Comparison of ENCODE assay signal across 12 cellular contexts in the genomic region with DNA sequence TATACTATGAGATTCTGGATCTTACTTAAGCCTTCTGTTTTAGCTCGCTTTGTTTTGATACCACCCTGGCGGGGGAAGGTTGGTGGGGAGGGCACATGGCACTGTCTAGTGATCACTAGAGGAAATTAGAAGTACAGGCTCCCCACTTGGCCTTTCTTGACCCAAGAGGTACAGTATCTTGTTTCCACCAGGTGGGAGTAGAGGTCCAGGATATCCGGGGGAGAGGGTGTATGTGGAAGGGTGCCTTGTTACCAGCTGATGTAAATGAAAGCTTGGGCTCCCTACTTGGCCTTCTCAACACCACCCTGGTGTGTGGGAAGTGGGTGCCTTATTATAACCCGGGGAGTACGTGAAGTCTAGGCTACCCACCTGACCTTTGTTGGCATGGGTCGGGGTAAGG. TPM values are rescaled to one million over a fixed set of nuclear protein-coding genes. Genes with fewer than 3 reads are reported as not detected.
DNase-seq lines count a peak whose midpoint lies in the region; ATAC-seq and TF ChIP-seq lines count a peak whose summit lies in the region.
"Had no signal": no experiment of that assay in that cellular context is flagged by ENCODE, and none has a peak within 500 bp of the region (broad histone marks: within the 10 kb centered on the region; RNA-seq: fewer than 3 reads in every experiment).

No MANE protein-coding gene starts in this region.

- H2AK5ac ChIP-seq in mesenchymal stem cell (ENCODE audit: low read length, severe bottlenecking), result no peak overlapping the region

- peak; percentile 14 for TF ChIP-seq CTCF in chondrocyte (IDR thresholded peaks at IDR 0.05)

- H3K9me3 ChIP-seq in mesenchymal stem cell (ENCODE audit: control insufficient read depth, low read length), result peaks cover 25% of the 10 kb centered on the region
- H3K9me3 ChIP-seq: ovary had no signal

- H4K8ac ChIP-seq in mesenchymal stem cell (ENCODE audit: low read length), result no peak overlapping the region

- H3K79me1 ChIP-seq in mesenchymal stem cell (replicated peaks; ENCODE audit: low read length, poor library complexity, severe bottlenecking), result peaks cover 17% of the 10 kb centered on the region

- no peak overlapping the region for H2BK120ac ChIP-seq in mesenchymal stem cell (ENCODE audit: low read depth, low read length)

- H3K4ac ChIP-seq in mesenchymal stem cell (ENCODE audit: low read depth in 1 of 2, low read length in 2 of 2), result no peak overlapping the region

- no peak overlapping the region for H3K23ac ChIP-seq in mesenchymal stem cell (ENCODE audit: low read length in 2 of 2)

- no peak overlapping the region for H4K91ac ChIP-seq in mesenchymal stem cell (ENCODE audit: low read length)

- no peak overlapping the region for H2BK15ac ChIP-seq in mesenchymal stem cell (ENCODE audit: low read depth, poor library complexity, severe bottlenecking)

- no peaks in the 10 kb centered on the region for H3K27me3 Mint-ChIP-seq in chondrocyte (ENCODE audit: low read depth)
- H3K27me3 Mint-ChIP-seq in stimulated activated memory B cell treated with anti-CD40 and anti-IgM and Interleukin-4, amounts not matched to agents 10 μg/mL and 1 μg/mL and 100 μg/mL, for 72 hours, result no peaks in the 10 kb centered on the region

- peaks cover 1% of the 10 kb centered on the region for H3K4me1 ChIP-seq in mesenchymal stem cell (ENCODE audit: control insufficient read depth, insufficient read depth, low read depth, low read length)

- H3K27ac ChIP-seq in mesenchymal stem cell (ENCODE audit: low read length, poor library complexity, severe bottlenecking), result no peak overlapping the region
- H3K27ac ChIP-seq: C4-2B, ovary, PC-9 had no signal

- ATAC-seq in stimulated activated memory B cell treated with anti-CD40 and anti-IgM and Interleukin-4, amounts not matched to agents 10 μg/mL and 1 μg/mL and 100 μg/mL, for 72 hours, result peak; percentile 78
- ATAC-seq in HG02884 (IDR thresholded peaks at IDR 0.05; ENCODE audit: unreplicated experiment), result no peak

- H3K36me3 Mint-ChIP-seq in chondrocyte (ENCODE audit: low read depth), result peaks cover 16% of the 10 kb centered on the region
- H3K36me3 Mint-ChIP-seq in stimulated activated memory B cell treated with anti-CD40 and anti-IgM and Interleukin-4, amounts not matched to agents 10 μg/mL and 1 μg/mL and 100 μg/mL, for 72 hours, result peaks cover 38% of the 10 kb centered on the region

- no peaks in the 10 kb centered on the region for H3K27me3 ChIP-seq in mesenchymal stem cell (ENCODE audit: control insufficient read depth in 1 of 2, insufficient read depth in 1 of 2, low read length in 2 of 2)
- H3K27me3 ChIP-seq: ovary had no signal

- H3K4me3 ChIP-seq in mesenchymal stem cell (ENCODE audit: insufficient read depth in 1 of 2, low read depth in 1 of 2, low read length in 2 of 2), result no peak overlapping the region
- H3K4me3 ChIP-seq: ovary, PC-9 had no signal

- no peak overlapping the region for H2BK5ac ChIP-seq in mesenchymal stem cell (ENCODE audit: low read depth, low read length, poor library complexity, severe bottlenecking)

- H3K4me3 Mint-ChIP-seq in chondrocyte (ENCODE audit: unreplicated experiment), result no peak overlapping the region
- no peak overlapping the region for H3K4me3 Mint-ChIP-seq in stimulated activated memory B cell treated with anti-CD40 and anti-IgM and Interleukin-4, amounts not matched to agents 10 μg/mL and 1 μg/mL and 100 μg/mL, for 72 hours

- no peak overlapping the region for H2BK12ac ChIP-seq in mesenchymal stem cell (ENCODE audit: low read length in 2 of 2)

- 89% methylated on average over 6 of the region's 6 CpGs for WGBS in mesenchymal stem cell

- H3K18ac ChIP-seq in mesenchymal stem cell (ENCODE audit: low read depth in 1 of 2, low read length in 2 of 2), result no peak overlapping the region

- peaks cover 24% of the 10 kb centered on the region for H3K9me3 Mint-ChIP-seq in chondrocyte (ENCODE audit: low read depth)
- peaks cover 3% of the 10 kb centered on the region for H3K9me3 Mint-ChIP-seq in stimulated activated memory B cell treated with anti-CD40 and anti-IgM and Interleukin-4, amounts not matched to agents 10 μg/mL and 1 μg/mL and 100 μg/mL, for 72 hours

- peaks cover 46% of the 10 kb centered on the region for H3K4me1 Mint-ChIP-seq in chondrocyte (ENCODE audit: low read depth)
- peaks cover 51% of the 10 kb centered on the region for H3K4me1 Mint-ChIP-seq in stimulated activated memory B cell treated with anti-CD40 and anti-IgM and Interleukin-4, amounts not matched to agents 10 μg/mL and 1 μg/mL and 100 μg/mL, for 72 hours

- peak; percentile 15; the same call in 1 of the 2 replicates for TF ChIP-seq RAD21 in Ishikawa (IDR thresholded peaks at IDR 0.05; ENCODE audit: low read depth)

- no peak overlapping the region for H3K27ac Mint-ChIP-seq in chondrocyte (ENCODE audit: unreplicated experiment)
- H3K27ac Mint-ChIP-seq in stimulated activated memory B cell treated with anti-CD40 and anti-IgM and Interleukin-4, amounts not matched to agents 10 μg/mL and 1 μg/mL and 100 μg/mL, for 72 hours, result peak overlapping the region; percentile 64

- no peak overlapping the region for H3K9ac ChIP-seq in mesenchymal stem cell (ENCODE audit: low read length)

- peaks cover 0 to 6% of the 10 kb centered on the region in 2 experiments for H3K36me3 ChIP-seq in mesenchymal stem cell (ENCODE audit: control insufficient read depth in 1 of 2, insufficient read depth in 2 of 2, low read depth in 1 of 2, low read length in 2 of 2)
- H3K36me3 ChIP-seq: ovary had no signal

- DNase-seq in activated gamma-delta T cell treated with Interleukin-2 at 50 U/mL for 16 hours, result peak; percentile 20
- DNase-seq in activated gamma-delta T cell (lab: John Stamatoyannopoulos, UW), result no peak
- no peak for DNase-seq in chondrocyte (ENCODE audit: low spot score)
- no peak for DNase-seq in NCI-H2196 treated with DMSO at 0.1 percent for 48 hours (lab: John Stamatoyannopoulos, UW; ENCODE audit: unreplicated experiment)
- no peak for DNase-seq in mesenchymal stem cell
- DNase-seq: cortex of kidney, ovary, PC-9 had no signal

- no peak overlapping the region for H3K4me2 ChIP-seq in mesenchymal stem cell (ENCODE audit: low read length, poor library complexity, severe bottlenecking)
- H3K4me2 ChIP-seq: PC-9 had no signal

- H3K14ac ChIP-seq in mesenchymal stem cell (ENCODE audit: low read length in 2 of 2), result no peak overlapping the region

- TF ChIP-seq EP300 in Ishikawa (IDR thresholded peaks at IDR 0.05; ENCODE audit: borderline replicate concordance), result no peak

- no peak overlapping the region for H2AFZ ChIP-seq in mesenchymal stem cell (ENCODE audit: low read depth, low read length)
- H2AFZ ChIP-seq: PC-9 had no signal

TF ChIP-seq in Ishikawa, 13 proteins besides CTCF, POLR2A, EP300 and RAD21:
- TF ChIP-seq, protein P1, sequence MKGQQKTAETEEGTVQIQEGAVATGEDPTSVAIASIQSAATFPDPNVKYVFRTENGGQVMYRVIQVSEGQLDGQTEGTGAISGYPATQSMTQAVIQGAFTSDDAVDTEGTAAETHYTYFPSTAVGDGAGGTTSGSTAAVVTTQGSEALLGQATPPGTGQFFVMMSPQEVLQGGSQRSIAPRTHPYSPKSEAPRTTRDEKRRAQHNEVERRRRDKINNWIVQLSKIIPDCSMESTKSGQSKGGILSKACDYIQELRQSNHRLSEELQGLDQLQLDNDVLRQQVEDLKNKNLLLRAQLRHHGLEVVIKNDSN (IDR thresholded peaks at IDR 0.05), result no peak
- TF ChIP-seq YY1 (IDR thresholded peaks at IDR 0.05; ENCODE audit: low read depth) (no peak), ZBTB7A (IDR thresholded peaks at IDR 0.05; ENCODE audit: low read depth) (no peak), CREB1 (IDR thresholded peaks at IDR 0.05; ENCODE audit: low read depth) (no peak), FOXM1 (IDR thresholded peaks at IDR 0.05; ENCODE audit: borderline replicate concordance, low read depth) (no peak), CEBPB (IDR thresholded peaks at IDR 0.05) (no peak)
- TF ChIP-seq, protein P2, sequence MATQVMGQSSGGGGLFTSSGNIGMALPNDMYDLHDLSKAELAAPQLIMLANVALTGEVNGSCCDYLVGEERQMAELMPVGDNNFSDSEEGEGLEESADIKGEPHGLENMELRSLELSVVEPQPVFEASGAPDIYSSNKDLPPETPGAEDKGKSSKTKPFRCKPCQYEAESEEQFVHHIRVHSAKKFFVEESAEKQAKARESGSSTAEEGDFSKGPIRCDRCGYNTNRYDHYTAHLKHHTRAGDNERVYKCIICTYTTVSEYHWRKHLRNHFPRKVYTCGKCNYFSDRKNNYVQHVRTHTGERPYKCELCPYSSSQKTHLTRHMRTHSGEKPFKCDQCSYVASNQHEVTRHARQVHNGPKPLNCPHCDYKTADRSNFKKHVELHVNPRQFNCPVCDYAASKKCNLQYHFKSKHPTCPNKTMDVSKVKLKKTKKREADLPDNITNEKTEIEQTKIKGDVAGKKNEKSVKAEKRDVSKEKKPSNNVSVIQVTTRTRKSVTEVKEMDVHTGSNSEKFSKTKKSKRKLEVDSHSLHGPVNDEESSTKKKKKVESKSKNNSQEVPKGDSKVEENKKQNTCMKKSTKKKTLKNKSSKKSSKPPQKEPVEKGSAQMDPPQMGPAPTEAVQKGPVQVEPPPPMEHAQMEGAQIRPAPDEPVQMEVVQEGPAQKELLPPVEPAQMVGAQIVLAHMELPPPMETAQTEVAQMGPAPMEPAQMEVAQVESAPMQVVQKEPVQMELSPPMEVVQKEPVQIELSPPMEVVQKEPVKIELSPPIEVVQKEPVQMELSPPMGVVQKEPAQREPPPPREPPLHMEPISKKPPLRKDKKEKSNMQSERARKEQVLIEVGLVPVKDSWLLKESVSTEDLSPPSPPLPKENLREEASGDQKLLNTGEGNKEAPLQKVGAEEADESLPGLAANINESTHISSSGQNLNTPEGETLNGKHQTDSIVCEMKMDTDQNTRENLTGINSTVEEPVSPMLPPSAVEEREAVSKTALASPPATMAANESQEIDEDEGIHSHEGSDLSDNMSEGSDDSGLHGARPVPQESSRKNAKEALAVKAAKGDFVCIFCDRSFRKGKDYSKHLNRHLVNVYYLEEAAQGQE (IDR thresholded peaks at IDR 0.05; ENCODE audit: low read depth), result no peak
- TF ChIP-seq, protein P3, sequence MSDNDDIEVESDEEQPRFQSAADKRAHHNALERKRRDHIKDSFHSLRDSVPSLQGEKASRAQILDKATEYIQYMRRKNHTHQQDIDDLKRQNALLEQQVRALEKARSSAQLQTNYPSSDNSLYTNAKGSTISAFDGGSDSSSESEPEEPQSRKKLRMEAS (IDR thresholded peaks at IDR 0.05), result no peak

RNA-seq across cellular contexts. Expression of a gene that starts 7.5 kb away (rescaled TPM):
- 209 to 255 TPM (median 228 TPM) in 3 replicates for total RNA-seq in chondrocyte
- polyA plus RNA-seq in mesenchymal stem cell (2013, experiment 1 of 2), result 125 TPM
- 124 TPM for polyA plus RNA-seq in mesenchymal stem cell (2013, experiment 2 of 2)
